12 cellular contexts compared by ENCODE assay signal in the genomic region with DNA sequence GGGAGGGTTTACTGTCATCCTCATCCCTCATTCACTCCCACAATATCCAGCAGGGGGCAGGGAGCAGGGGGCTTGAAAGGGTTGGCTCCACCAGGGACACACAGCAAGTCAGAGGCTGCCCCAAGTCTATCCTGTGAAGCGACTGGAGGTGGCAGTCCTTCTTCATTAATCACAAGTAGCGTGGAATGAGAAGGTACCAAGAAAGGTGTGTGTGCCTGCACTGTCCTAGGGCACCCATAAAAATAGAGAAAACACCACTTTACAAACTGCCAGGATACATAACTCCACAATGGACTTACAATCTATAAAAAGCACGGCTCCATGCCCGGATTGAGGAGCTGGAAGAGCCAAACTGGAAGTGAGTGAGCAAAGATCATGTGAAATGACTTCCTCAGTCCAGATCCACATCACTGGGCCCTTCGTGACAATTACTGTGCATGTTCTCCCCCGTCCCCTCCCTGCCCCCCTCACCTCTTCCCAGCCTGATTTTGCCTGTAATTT.
DNase-seq lines count a peak whose midpoint lies in the region; ATAC-seq and TF ChIP-seq lines count a peak whose summit lies in the region.
"Had no signal": no experiment of that assay in that cellular context is flagged by ENCODE, and none has a peak within 500 bp of the region (broad histone marks: within the 10 kb centered on the region; RNA-seq: fewer than 3 reads in every experiment).

No MANE protein-coding gene starts in this region.

- peak overlapping the region in 2 of 12 donors; percentile 2 to 28 for H3K27ac ChIP-seq in heart left ventricle

- peaks cover 0 to 12% (median 3%) of the 10 kb centered on the region in 12 donors for H3K4me1 ChIP-seq in heart left ventricle

- 38 to 43% (median 42%) methylated on average over 6 of the region's 6 CpGs for WGBS in heart left ventricle, 4 donors

- H3K4me3 ChIP-seq in GM12864 (ENCODE audit: low read depth, low read length) (no peak overlapping the region), heart left ventricle (no peak overlapping the region)
- H3K4me3 ChIP-seq: smooth muscle cell had no signal

- TF ChIP-seq CTCF in GM12864 (IDR thresholded peaks at IDR 0.05; ENCODE audit: low read depth, low read length, missing control alignments): peak; percentile 13
- peak in 6 of 12 donors; percentile 5 to 38 (median 22) for TF ChIP-seq CTCF in heart left ventricle (IDR thresholded peaks at IDR 0.05)

- intact Hi-C loops in heart left ventricle (cut with DNase I) (loop anchor here in 5 of 10 donors (5.0 to 10.0 kb wide), 5 partner anchors 78 to 428 kb away; partner anchors contain the start of gene SLIT3 (in 5 of the 5)), sciatic nerve (cut with DNase I) (no loop called here)

- ATAC-seq in heart left ventricle (peak; percentile 46 to 85 (median 78)), sciatic nerve (peak; percentile 17), HG03159 (IDR thresholded peaks at IDR 0.05; ENCODE audit: unreplicated experiment) (no peak)
- ATAC-seq: Panc1 had no signal

- H3K9me3 ChIP-seq in heart left ventricle: no peaks in the 10 kb centered on the region

- H3K27me3 ChIP-seq in heart left ventricle: no peaks in the 10 kb centered on the region

- no peak for DNase-seq in GM12864 (ENCODE audit: low read depth)
- DNase-seq in RPMI7951 (ENCODE audit: low read depth): peak; percentile 19
- peak in 2 of 5 donors; percentile 16 to 30 for DNase-seq in heart left ventricle
- no peak for DNase-seq in sciatic nerve (ENCODE audit: low spot score)
- no peak for DNase-seq in GOT3 (lab: John Stamatoyannopoulos, UW)
- no peak for DNase-seq in effector CD8-positive, alpha-beta T cell (lab: John Stamatoyannopoulos, UW)
- no peak for DNase-seq in ureter (ENCODE audit: low spot score)
- DNase-seq: CD4-positive, CD25-positive, alpha-beta regulatory T cell; NCI-H2081 had no signal

- H3K36me3 ChIP-seq in heart left ventricle: no peaks in the 10 kb centered on the region

- TF ChIP-seq POLR2A in heart left ventricle (IDR thresholded peaks at IDR 0.05): no peak
